Comparison of ENCODE assay signal across 9 cellular contexts in genomic region chr4:186844059-186844681, GRCh38.
DNase-seq lines count a peak whose midpoint lies in the region; ATAC-seq and TF ChIP-seq lines count a peak whose summit lies in the region.
"Had no signal": no experiment of that assay in that cellular context is flagged by ENCODE, and none has a peak within 500 bp of the region (broad histone marks: within the 10 kb centered on the region; RNA-seq: fewer than 3 reads in every experiment).

No MANE protein-coding gene starts in this region.

- H3K9me3 ChIP-seq in neuron (ENCODE audit: low read length): no peaks in the 10 kb centered on the region
- no peaks in the 10 kb centered on the region for H3K9me3 ChIP-seq in naive thymus-derived CD4-positive, alpha-beta T cell (ENCODE audit: control insufficient read depth in 2 of 3, low read length in 3 of 3)

- DNase-seq in AG20443 (ENCODE audit: low spot score) (peak; percentile 68), RWPE1 (ENCODE audit: low spot score) (no peak), GM10248 (ENCODE audit: extremely low spot score) (no peak)
- DNase-seq in naive thymus-derived CD4-positive, alpha-beta T cell: no peak
- no peak for DNase-seq in activated effector memory CD4-positive, alpha-beta T cell treated with Interleukin-2 at 50 U/mL for 16 hours

- ATAC-seq in esophagus mucosa (peak; percentile 35), GM21528 (IDR thresholded peaks at IDR 0.05; ENCODE audit: low FRiP score, unreplicated experiment) (no peak)
- no peak for ATAC-seq in naive thymus-derived CD4-positive, alpha-beta T cell

- H3K27me3 ChIP-seq in neuron (ENCODE audit: insufficient read depth, low read length): no peaks in the 10 kb centered on the region
- H3K27me3 ChIP-seq in naive thymus-derived CD4-positive, alpha-beta T cell (ENCODE audit: control insufficient read depth in 2 of 2, insufficient read depth in 2 of 2, low read length in 2 of 2): no peaks in the 10 kb centered on the region

- H3K36me3 ChIP-seq in neuron (ENCODE audit: insufficient read depth, low read length): no peaks in the 10 kb centered on the region
- no peaks in the 10 kb centered on the region for H3K36me3 ChIP-seq in naive thymus-derived CD4-positive, alpha-beta T cell (ENCODE audit: control insufficient read depth in 2 of 3, insufficient read depth in 3 of 3, low read length in 3 of 3)

- H3K27ac Mint-ChIP-seq in naive thymus-derived CD4-positive, alpha-beta T cell: no peak overlapping the region

- peak overlapping the region; percentile 67 for H3K27ac ChIP-seq in RWPE1
- no peak overlapping the region for H3K27ac ChIP-seq in naive thymus-derived CD4-positive, alpha-beta T cell (ENCODE audit: low read depth, low read length)
- H3K27ac ChIP-seq: parathyroid adenoma had no signal

- no peak overlapping the region for H3K4me3 Mint-ChIP-seq in naive thymus-derived CD4-positive, alpha-beta T cell

- peak overlapping the region; percentile 31 for H3K4me3 ChIP-seq in neuron (ENCODE audit: low read length)
- H3K4me3 ChIP-seq in naive thymus-derived CD4-positive, alpha-beta T cell (ENCODE audit: low read length): no peak overlapping the region

- H3K9me3 Mint-ChIP-seq in naive thymus-derived CD4-positive, alpha-beta T cell: peaks cover 2 to 27% (median 9%) of the 10 kb centered on the region in 11 donors

- peaks cover 18% of the 10 kb centered on the region for H3K4me1 ChIP-seq in neuron (ENCODE audit: insufficient read depth, low read length)
- no peaks in the 10 kb centered on the region for H3K4me1 ChIP-seq in naive thymus-derived CD4-positive, alpha-beta T cell (ENCODE audit: control insufficient read depth in 2 of 2, insufficient read depth in 2 of 2, low read length in 2 of 2)
- H3K4me1 ChIP-seq: parathyroid adenoma had no signal

- H3K4me1 Mint-ChIP-seq in naive thymus-derived CD4-positive, alpha-beta T cell: no peaks in the 10 kb centered on the region

- CTCF ChIA-PET in RWPE1 (lab: Yijun Ruan, JAX): no interaction called here
- CTCF ChIA-PET in naive thymus-derived CD4-positive, alpha-beta T cell (lab: Charles Lee): no interaction called here
- CTCF ChIA-PET in GM10248 (lab: Yijun Ruan, JAX): no interaction called here

- POLR2A ChIA-PET in RWPE1 (lab: Yijun Ruan, JAX; ENCODE audit: low non-redundant PET) (no interaction called here), GM10248 (lab: Yijun Ruan, JAX) (no interaction called here)
- POLR2A ChIA-PET in naive thymus-derived CD4-positive, alpha-beta T cell (lab: Charles Lee): no interaction called here

- intact Hi-C loops in naive thymus-derived CD4-positive, alpha-beta T cell (cut with micrococcal nuclease): no loop called here

- H2AFZ ChIP-seq in neuron (ENCODE audit: low read depth, low read length): peak overlapping the region; percentile 44
- H2AFZ ChIP-seq: parathyroid adenoma had no signal

- no peaks in the 10 kb centered on the region for H3K27me3 Mint-ChIP-seq in naive thymus-derived CD4-positive, alpha-beta T cell

- peaks cover 0 to 5% (median 0%) of the 10 kb centered on the region in 5 donors for H3K36me3 Mint-ChIP-seq in naive thymus-derived CD4-positive, alpha-beta T cell

- TF ChIP-seq CTCF in RWPE1 (conservative IDR thresholded peaks at IDR 0.05; ENCODE audit: low read depth) (no peak), GM10248 (IDR thresholded peaks at IDR 0.05; ENCODE audit: control extremely low read depth, extremely low read depth, low read depth, missing control alignments) (no peak)
